8 cellular contexts compared by ENCODE assay signal in the genomic region with DNA sequence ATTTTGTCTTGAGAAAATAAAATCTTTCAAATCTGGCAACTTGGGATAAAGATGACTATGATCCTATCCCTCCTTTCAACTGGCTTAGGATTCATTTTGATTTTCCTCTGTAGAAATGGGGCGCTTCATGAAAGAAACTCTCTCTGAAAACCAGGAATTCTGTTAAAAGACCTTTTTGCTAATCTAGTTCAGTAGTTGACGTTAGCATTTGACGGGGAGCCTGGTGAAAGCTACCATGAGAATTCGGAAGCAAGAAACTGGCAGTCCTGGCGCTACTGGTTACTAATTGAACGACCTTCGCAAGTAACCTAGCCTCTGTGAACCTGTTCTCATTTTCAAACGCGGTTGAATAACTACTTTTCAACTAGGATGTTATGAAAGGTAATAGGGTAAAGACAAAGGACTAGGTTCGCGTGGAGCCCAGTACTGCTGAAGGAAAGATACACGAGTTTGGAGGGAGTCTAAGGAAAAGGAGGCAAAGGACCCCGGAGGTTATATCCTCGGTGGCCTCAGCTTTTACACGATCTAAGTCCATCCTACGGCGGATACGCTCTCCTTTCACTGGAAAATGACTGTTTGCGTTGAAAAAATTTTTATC. TPM values are rescaled to one million over a fixed set of nuclear protein-coding genes. Genes with fewer than 3 reads are reported as not detected.
DNase-seq lines count a peak whose midpoint lies in the region; ATAC-seq, FAIRE-seq and TF ChIP-seq lines count a peak whose summit lies in the region.

No MANE protein-coding gene starts in this region.

- TF ChIP-seq CTCF in CD8-positive, alpha-beta T cell (IDR thresholded peaks at IDR 0.05): no peak
- no peak for TF ChIP-seq CTCF in brain microvascular endothelial cell (IDR thresholded peaks at IDR 0.05; ENCODE audit: low read depth, low read length, missing control alignments)
- TF ChIP-seq CTCF in left lung (IDR thresholded peaks at IDR 0.05): no peak
- no peak for TF ChIP-seq CTCF in thyroid gland (IDR thresholded peaks at IDR 0.05)

- peak; percentile 2 for ATAC-seq in CD8-positive, alpha-beta T cell
- ATAC-seq in GM21423 (IDR thresholded peaks at IDR 0.05; ENCODE audit: unreplicated experiment): peak; percentile 5
- ATAC-seq in left lung: peak; percentile 16

- POLR2A ChIA-PET in CD8-positive, alpha-beta T cell (lab: Charles Lee): interaction anchor here (1.6 to 2.3 kb wide), 3 partner anchors 45 to 98 kb away, joined by 5 to 7 read pairs (median 7); a partner anchor contains a TSS

- FAIRE-seq in frontal cortex (lab: Jason Lieb, UNC): no peak

- H3K9me3 ChIP-seq in CD8-positive, alpha-beta T cell (ENCODE audit: low read length): no peaks in the 10 kb centered on the region
- H3K9me3 ChIP-seq in left lung (no peaks in the 10 kb centered on the region), thyroid gland (no peaks in the 10 kb centered on the region)

- peak overlapping the region; percentile 90 for H3K4me3 ChIP-seq in CD8-positive, alpha-beta T cell (ENCODE audit: low read depth, low read length)
- H3K4me3 ChIP-seq in brain microvascular endothelial cell (ENCODE audit: low read depth, low read length) (peak overlapping the region; percentile 90), left lung (peak overlapping the region; percentile 61 to 63), thyroid gland (replicated peaks in 1 of 3) (peak overlapping the region; percentile 35 to 77 (median 54))

- in situ Hi-C loops in brain microvascular endothelial cell (cut with HindIII; ENCODE audit: low pct_ligation_motif_present, low sequenced_read_pairs): no loop called here

- H3K4me1 Mint-ChIP-seq in CD8-positive, alpha-beta T cell (ENCODE audit: low read depth): peaks cover 27% of the 10 kb centered on the region

- no peak for TF ChIP-seq POLR2A in thyroid gland (IDR thresholded peaks at IDR 0.05)

- CTCF ChIA-PET in CD8-positive, alpha-beta T cell (lab: Charles Lee): interaction anchor here (0.7 to 2.2 kb wide), 6 partner anchors 37 to 208 kb away, joined by 3 to 12 read pairs (median 6); a partner anchor contains a TSS

- H3K36me3 Mint-ChIP-seq in CD8-positive, alpha-beta T cell: peaks cover 27% of the 10 kb centered on the region

- 10 to 12% methylated on average over 19 of the region's 19 CpGs for WGBS in thyroid gland, 2 donors

- H3K27ac Mint-ChIP-seq in CD8-positive, alpha-beta T cell: peak overlapping the region; percentile 97

- H3K4me3 Mint-ChIP-seq in CD8-positive, alpha-beta T cell: peak overlapping the region; percentile 97

- intact Hi-C loops in CD8-positive, alpha-beta T cell (cut with DNase I, micrococcal nuclease): loop anchor here (1.0 to 5.0 kb wide), 13 partner anchors 44 to 1190 kb away; a partner anchor contains a TSS
- intact Hi-C loops in left lung (cut with DNase I) (no loop called here), thyroid gland (cut with DNase I) (no loop called here)

- peak overlapping the region; percentile 77 for H3K27ac ChIP-seq in CD8-positive, alpha-beta T cell (ENCODE audit: low read depth, low read length)
- H3K27ac ChIP-seq in brain microvascular endothelial cell: peak overlapping the region; percentile 83
- H3K27ac ChIP-seq in left lung: peak overlapping the region; percentile 92 to 93
- H3K27ac ChIP-seq in thyroid gland: peak overlapping the region; percentile 79 to 91 (median 89)

- peaks cover 4% of the 10 kb centered on the region for H3K27me3 Mint-ChIP-seq in CD8-positive, alpha-beta T cell (ENCODE audit: low read depth)

- H3K4me1 ChIP-seq in CD8-positive, alpha-beta T cell (ENCODE audit: insufficient read depth, low read length): peaks cover 9% of the 10 kb centered on the region
- H3K4me1 ChIP-seq in left lung (peaks cover 8 to 12% of the 10 kb centered on the region in 2 donors), thyroid gland (peaks cover 0 to 13% of the 10 kb centered on the region in 2 donors)

- H3K36me3 ChIP-seq in CD8-positive, alpha-beta T cell (ENCODE audit: insufficient read depth, low read length): no peaks in the 10 kb centered on the region
- H3K36me3 ChIP-seq in brain microvascular endothelial cell (replicated peaks) (no peaks in the 10 kb centered on the region), left lung (peaks cover 0 to 12% of the 10 kb centered on the region in 2 donors), thyroid gland (peaks cover 0 to 8% of the 10 kb centered on the region in 2 donors)

- H3K27me3 ChIP-seq in CD8-positive, alpha-beta T cell (ENCODE audit: insufficient read depth, low read length): no peaks in the 10 kb centered on the region
- no peaks in the 10 kb centered on the region for H3K27me3 ChIP-seq in brain microvascular endothelial cell (replicated peaks)
- H3K27me3 ChIP-seq in left lung: no peaks in the 10 kb centered on the region
- H3K27me3 ChIP-seq in thyroid gland: no peaks in the 10 kb centered on the region

- no peaks in the 10 kb centered on the region for H3K9me3 Mint-ChIP-seq in CD8-positive, alpha-beta T cell

- no peak for DNase-seq in CD8-positive, alpha-beta T cell
- DNase-seq in LoVo (ENCODE audit: low spot score): peak; percentile 2
- DNase-seq in brain microvascular endothelial cell: peak; percentile 18
- DNase-seq in left lung: no peak
- no peak for DNase-seq in thyroid gland
- no peak for DNase-seq in frontal cortex (ENCODE audit: low spot score in 2 of 2)
- DNase-seq in NCI-H2196 treated with DMSO at 0.1 percent for 48 hours (lab: John Stamatoyannopoulos, UW; ENCODE audit: unreplicated experiment): no peak

RNA-seq across cellular contexts. Expression of a gene that starts 0.6 kb away (rescaled TPM):
- 10 to 100 TPM; 29.7 to 31.5 TPM for total RNA-seq in CD8-positive, alpha-beta T cell
- 10 to 100 TPM; 25.1 to 30.3 TPM for total RNA-seq in left lung
- total RNA-seq in thyroid gland: 10 to 100 TPM; 14.6 to 25.0 (median 19.7) TPM
- 13.0 TPM for total RNA-seq in frontal cortex

RNA-seq across cellular contexts. Expression of a gene that starts 24.9 kb away (rescaled TPM):
- not detected for total RNA-seq in CD8-positive, alpha-beta T cell
- total RNA-seq in left lung (under 1 TPM; 0.37 to 0.44 TPM), thyroid gland (1 to 10 TPM in 1 of 4 donors, under 1 TPM in 2, not detected in 1; 0.50 to 1.1 (median 0.81) TPM), frontal cortex (0.41 TPM)

RNA-seq across cellular contexts. Expression of a gene that starts 25.7 kb away (rescaled TPM):
- under 1 TPM in 1 of 2 experiments, not detected in 1; 0.35 TPM for total RNA-seq in CD8-positive, alpha-beta T cell
- total RNA-seq in left lung (10 to 100 TPM; 43.4 to 65.0 TPM), thyroid gland (100 to 1,000 TPM; 142 to 200 (median 170) TPM), frontal cortex (40.4 TPM)

RNA-seq across cellular contexts. Expression of a gene that starts 30.4 kb away (rescaled TPM):
- not detected for total RNA-seq in CD8-positive, alpha-beta T cell
- total RNA-seq in left lung (1 to 10 TPM; 2.9 to 5.7 TPM), thyroid gland (1 to 10 TPM; 1.2 to 3.2 (median 2.8) TPM), frontal cortex (31.8 TPM)

RNA-seq across cellular contexts. Expression of a gene that starts 53.2 kb away (rescaled TPM):
- total RNA-seq in CD8-positive, alpha-beta T cell: under 1 TPM; 0.31 to 0.46 TPM
- total RNA-seq in left lung (1 to 10 TPM; 2.9 to 3.5 TPM), thyroid gland (10 to 100 TPM in 1 of 4 donors, 1 to 10 TPM in 3; 4.6 to 10.9 (median 5.4) TPM), frontal cortex (14.7 TPM)

Comparison
In these comparisons a context has a peak if more than half of its experiments do, and no peak if none do; other contexts are left out.
1. DNase-seq: peak in LoVo (single experiment) and brain microvascular endothelial cell (single experiment); none in CD8-positive, alpha-beta T cell (0 of 7), left lung (0 of 2), thyroid gland (0 of 2), frontal cortex (0 of 2) and NCI-H2196 treated with DMSO at 0.1 percent for 48 hours (single experiment).
2. RNA of a gene that starts 25.7 kb away (total RNA-seq): 142 to 200 TPM in thyroid gland, 43.4 to 65.0 TPM in left lung and 40.4 TPM in frontal cortex (single experiment); 0.35 TPM in CD8-positive, alpha-beta T cell; every median in the first group is over 10 times any median in the second.
3. intact Hi-C loops: an anchor here in CD8-positive, alpha-beta T cell (1.0 to 5.0 kb wide); none called in left lung and thyroid gland.
4. Peak in every context shown above with its lines, with median percentiles within 50 percentile points of each other: ATAC-seq, H3K27ac ChIP-seq and H3K4me3 ChIP-seq.